Comparison of ENCODE assay signal across 8 cellular contexts in the genomic region with DNA sequence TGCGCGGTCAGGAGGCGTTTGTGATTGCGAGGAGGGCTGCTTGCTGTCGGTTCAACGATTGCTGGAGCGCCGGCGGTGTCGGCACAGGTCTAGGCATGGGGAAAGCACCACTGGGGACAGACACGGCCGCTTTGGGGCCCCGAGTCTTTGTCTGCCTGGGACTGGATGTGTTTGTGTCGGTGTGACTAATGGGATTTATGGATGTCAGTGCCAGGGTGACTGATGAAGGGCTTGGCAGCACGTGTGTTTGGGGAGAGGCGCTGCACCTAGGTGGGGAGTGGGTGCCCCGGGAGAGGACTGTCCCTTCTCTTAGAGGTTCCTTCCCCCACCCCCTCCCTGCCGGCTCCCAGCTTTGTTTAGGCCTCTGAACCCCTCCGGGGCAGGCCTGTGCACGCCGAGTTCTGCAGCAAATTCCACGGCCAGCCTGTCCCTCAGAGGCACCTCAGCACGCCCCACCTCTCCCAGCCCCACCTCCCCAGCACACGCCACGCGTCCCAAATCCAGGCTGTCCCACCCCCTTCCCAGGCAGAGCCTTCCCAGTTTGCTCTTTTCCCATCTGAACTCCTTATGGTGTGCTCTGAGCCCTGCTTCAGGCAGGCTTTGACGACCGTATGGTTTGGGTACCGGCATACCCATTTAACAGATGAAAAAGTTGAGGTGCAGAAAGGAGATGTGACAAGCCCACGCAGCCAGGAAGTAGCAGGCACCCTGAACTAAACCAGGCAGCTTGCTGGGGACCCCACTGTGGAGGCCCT. TPM values are rescaled to one million over a fixed set of nuclear protein-coding genes. Genes with fewer than 3 reads are reported as not detected.
DNase-seq lines count a peak whose midpoint lies in the region; ATAC-seq and TF ChIP-seq lines count a peak whose summit lies in the region.

No MANE protein-coding gene starts in this region.

- intact Hi-C loops in heart right ventricle (cut with DNase I) = no loop called here
- intact Hi-C loops in prostate gland (cut with DNase I) = loop anchor here (5.0 kb wide), 1 partner anchor 47 kb away; no protein-coding TSS in a partner anchor

- no peak overlapping the region for H3K27ac Mint-ChIP-seq in activated naive CD8-positive, alpha-beta T cell treated with anti-CD3 and anti-CD28 coated beads, Interleukin-2, amount 10 ng/mL, durations not matched to agents 7 days and 5 days
- no peak overlapping the region for H3K27ac Mint-ChIP-seq in activated naive CD8-positive, alpha-beta T cell treated with anti-CD3 and anti-CD28 coated beads for 36 hours

- H3K36me3 ChIP-seq in heart right ventricle (peaks cover 0 to 7% (median 0%) of the 10 kb centered on the region in 9 donors), prostate gland (no peaks in the 10 kb centered on the region)

- peaks cover 2% of the 10 kb centered on the region for H3K36me3 Mint-ChIP-seq in activated naive CD8-positive, alpha-beta T cell treated with anti-CD3 and anti-CD28 coated beads, Interleukin-2, amount 10 ng/mL, durations not matched to agents 7 days and 5 days
- H3K36me3 Mint-ChIP-seq in activated naive CD8-positive, alpha-beta T cell treated with anti-CD3 and anti-CD28 coated beads for 36 hours = peaks cover 5% of the 10 kb centered on the region

- H3K4me3 ChIP-seq in heart right ventricle = peak overlapping the region in 9 of 10 donors; percentile 23 to 94 (median 87)
- peak overlapping the region; percentile 74 to 95 for H3K4me3 ChIP-seq in prostate gland

- peak; percentile 46 for ATAC-seq in activated naive CD8-positive, alpha-beta T cell treated with anti-CD3 and anti-CD28 coated beads, Interleukin-2, amount 10 ng/mL, durations not matched to agents 7 days and 5 days (ENCODE audit: low read depth)
- ATAC-seq in heart right ventricle (peak in 3 of 8 donors; percentile 2 to 6 (median 3)), HG03460 (IDR thresholded peaks at IDR 0.05; ENCODE audit: unreplicated experiment) (no peak)

- peaks cover 0 to 6% (median 0%) of the 10 kb centered on the region in 11 donors for H3K9me3 ChIP-seq in heart right ventricle
- no peaks in the 10 kb centered on the region for H3K9me3 ChIP-seq in prostate gland

- DNase-seq in activated naive CD8-positive, alpha-beta T cell treated with anti-CD3 and anti-CD28 coated beads, Interleukin-2, amount 10 ng/mL, durations not matched to agents 7 days and 5 days = no peak
- no peak for DNase-seq in activated naive CD8-positive, alpha-beta T cell treated with anti-CD3 and anti-CD28 coated beads for 36 hours
- peak; percentile 11 to 16 for DNase-seq in activated CD4-positive, alpha-beta T cell treated with anti-CD3 and anti-CD28 coated beads, Interleukin-2, amount 50 U/mL, for 48 hours
- DNase-seq in heart right ventricle (peak in 1 of 2 donors; percentile 49), prostate gland (ENCODE audit: low spot score) (peak; percentile 87), cortex of kidney (lab: John Stamatoyannopoulos, UW) (no peak)
- DNase-seq in activated CD4-positive, CD25-positive, alpha-beta regulatory T cell treated with anti-CD3 and anti-CD28 coated beads, Interleukin-2, amount 50 U/mL, for 72 hours = no peak

- H3K4me1 Mint-ChIP-seq in activated naive CD8-positive, alpha-beta T cell treated with anti-CD3 and anti-CD28 coated beads, Interleukin-2, amount 10 ng/mL, durations not matched to agents 7 days and 5 days = peaks cover 19% of the 10 kb centered on the region
- H3K4me1 Mint-ChIP-seq in activated naive CD8-positive, alpha-beta T cell treated with anti-CD3 and anti-CD28 coated beads for 36 hours = peaks cover 18% of the 10 kb centered on the region

- TF ChIP-seq CTCF in heart right ventricle (IDR thresholded peaks at IDR 0.05) = no peak
- no peak for TF ChIP-seq CTCF in prostate gland (IDR thresholded peaks at IDR 0.05)

- H3K9me3 Mint-ChIP-seq in activated naive CD8-positive, alpha-beta T cell treated with anti-CD3 and anti-CD28 coated beads, Interleukin-2, amount 10 ng/mL, durations not matched to agents 7 days and 5 days = peaks cover 4% of the 10 kb centered on the region
- peaks cover 4% of the 10 kb centered on the region for H3K9me3 Mint-ChIP-seq in activated naive CD8-positive, alpha-beta T cell treated with anti-CD3 and anti-CD28 coated beads for 36 hours

- 27 to 34% methylated on average over 30 of the region's 30 CpGs for WGBS in heart right ventricle, 2 donors
- WGBS in prostate gland = 10% methylated on average over 30 of the region's 30 CpGs

- H3K27me3 Mint-ChIP-seq in activated naive CD8-positive, alpha-beta T cell treated with anti-CD3 and anti-CD28 coated beads, Interleukin-2, amount 10 ng/mL, durations not matched to agents 7 days and 5 days = peaks cover 73% of the 10 kb centered on the region
- H3K27me3 Mint-ChIP-seq in activated naive CD8-positive, alpha-beta T cell treated with anti-CD3 and anti-CD28 coated beads for 36 hours = peaks cover 77% of the 10 kb centered on the region

- H3K27ac ChIP-seq in heart right ventricle = peak overlapping the region; percentile 98 to 100 (median 99)
- peak overlapping the region; percentile 100 for H3K27ac ChIP-seq in prostate gland

- peak; percentile 67 for TF ChIP-seq POLR2A in prostate gland (IDR thresholded peaks at IDR 0.05)

- H3K27me3 ChIP-seq in heart right ventricle = peaks cover 0 to 12% (median 0%) of the 10 kb centered on the region in 7 donors
- H3K27me3 ChIP-seq in prostate gland (replicated peaks; ENCODE audit: insufficient read depth) = no peaks in the 10 kb centered on the region

- H3K4me3 Mint-ChIP-seq in activated naive CD8-positive, alpha-beta T cell treated with anti-CD3 and anti-CD28 coated beads, Interleukin-2, amount 10 ng/mL, durations not matched to agents 7 days and 5 days = peak overlapping the region; percentile 51
- no peak overlapping the region for H3K4me3 Mint-ChIP-seq in activated naive CD8-positive, alpha-beta T cell treated with anti-CD3 and anti-CD28 coated beads for 36 hours

- POLR2A ChIA-PET in activated naive CD8-positive, alpha-beta T cell treated with anti-CD3 and anti-CD28 coated beads, Interleukin-2, amount 10 ng/mL, durations not matched to agents 7 days and 5 days (lab: Charles Lee) = interaction anchor here (0.9 to 1.6 kb wide), 2 partner anchors 33 to 44 kb away, joined by 6 read pairs; no protein-coding TSS in a partner anchor

- peaks cover 20 to 39% (median 31%) of the 10 kb centered on the region in 9 donors for H3K4me1 ChIP-seq in heart right ventricle
- peaks cover 8% of the 10 kb centered on the region for H3K4me1 ChIP-seq in prostate gland (replicated peaks)

RNA-seq across cellular contexts. Expression of a gene that starts 6.4 kb away (rescaled TPM):
- 10 to 100 TPM; 51.9 to 57.2 TPM for total RNA-seq in activated naive CD8-positive, alpha-beta T cell treated with anti-CD3 and anti-CD28 coated beads, Interleukin-2, amount 10 ng/mL, durations not matched to agents 7 days and 5 days
- 10 to 100 TPM; 47.6 to 48.0 TPM for total RNA-seq in activated naive CD8-positive, alpha-beta T cell treated with anti-CD3 and anti-CD28 coated beads for 36 hours
- total RNA-seq in heart right ventricle (10 to 100 TPM; 26.4 to 42.3 (median 31.6) TPM), prostate gland (100 to 1,000 TPM; 138 to 290 TPM)
- polyA plus RNA-seq in heart right ventricle = 10 to 100 TPM; 10.1 to 28.8 TPM

Comparison
In these comparisons a context has a peak if more than half of its experiments do, and no peak if none do; other contexts are left out.
1. DNase-seq: peak in activated CD4-positive, alpha-beta T cell treated with anti-CD3 and anti-CD28 coated beads, Interleukin-2, amount 50 U/mL, for 48 hours (2 of 2) and prostate gland (single experiment); none in activated naive CD8-positive, alpha-beta T cell treated with anti-CD3 and anti-CD28 coated beads, Interleukin-2, amount 10 ng/mL, durations not matched to agents 7 days and 5 days (single experiment), activated naive CD8-positive, alpha-beta T cell treated with anti-CD3 and anti-CD28 coated beads for 36 hours (single experiment), activated CD4-positive, CD25-positive, alpha-beta regulatory T cell treated with anti-CD3 and anti-CD28 coated beads, Interleukin-2, amount 50 U/mL, for 72 hours (single experiment) and cortex of kidney (single experiment).